ENCODE assay signal across 24 cellular contexts in genomic region chr6:131175559-131175958, GRCh38.
"Had no signal": no experiment of that assay in that cellular context is flagged by ENCODE, and none has a peak within 500 bp of the region (broad histone marks: within the 10 kb centered on the region; RNA-seq: fewer than 3 reads in every experiment).

No MANE protein-coding gene starts in this region.

- H2AFZ ChIP-seq: neural progenitor cell had no signal

- H3K27me3 Mint-ChIP-seq: naive thymus-derived CD4-positive, alpha-beta T cell; stimulated activated naive B cell treated with anti-CD40 and anti-IgM and Interleukin-4, amounts not matched to agents 10 μg/mL and 1 μg/mL and 100 μg/mL, for 72 hours; stimulated activated naive CD8-positive, alpha-beta T cell treated with anti-CD3 and anti-CD28 coated beads, Interleukin-15, Interleukin-2, amounts not matched to agents 100 ng/mL and 50 ng/mL, for 24 hours had no signal

- H3K4me1 ChIP-seq: esophagus squamous epithelium, gastrocnemius medialis, neural progenitor cell, prostate gland, right atrium auricular region, sigmoid colon, transverse colon had no signal

- ATAC-seq: gastrocnemius medialis; left lobe of liver; naive thymus-derived CD4-positive, alpha-beta T cell; stimulated activated naive B cell treated with anti-CD40 and anti-IgM and Interleukin-4, amounts not matched to agents 10 μg/mL and 1 μg/mL and 100 μg/mL, for 72 hours had no signal

- H3K9ac ChIP-seq: neural progenitor cell had no signal

- H3K27ac ChIP-seq: dorsolateral prefrontal cortex, esophagus squamous epithelium, gastrocnemius medialis, neural progenitor cell, prostate gland, right atrium auricular region, sigmoid colon, transverse colon had no signal

- H3K9me3 Mint-ChIP-seq: naive thymus-derived CD4-positive, alpha-beta T cell; nephron; neural progenitor cell; stimulated activated naive B cell treated with anti-CD40 and anti-IgM and Interleukin-4, amounts not matched to agents 10 μg/mL and 1 μg/mL and 100 μg/mL, for 72 hours; stimulated activated naive CD8-positive, alpha-beta T cell treated with anti-CD3 and anti-CD28 coated beads, Interleukin-15, Interleukin-2, amounts not matched to agents 100 ng/mL and 50 ng/mL, for 24 hours had no signal

- H3K4me3 ChIP-seq: dorsolateral prefrontal cortex, esophagus squamous epithelium, gastrocnemius medialis, neural progenitor cell, prostate gland, right atrium auricular region, sigmoid colon, transverse colon had no signal

- H3K4me3 Mint-ChIP-seq: naive thymus-derived CD4-positive, alpha-beta T cell; nephron; neural progenitor cell; stimulated activated naive B cell treated with anti-CD40 and anti-IgM and Interleukin-4, amounts not matched to agents 10 μg/mL and 1 μg/mL and 100 μg/mL, for 72 hours; stimulated activated naive CD8-positive, alpha-beta T cell treated with anti-CD3 and anti-CD28 coated beads, Interleukin-15, Interleukin-2, amounts not matched to agents 100 ng/mL and 50 ng/mL, for 24 hours had no signal

- DNase-seq: cortex of kidney; dorsolateral prefrontal cortex; effector memory CD4-positive, alpha-beta T cell; erythroblast; esophagus squamous epithelium; gastrocnemius medialis; head of caudate nucleus; kidney; mammary epithelial cell; mesendoderm; midbrain; naive thymus-derived CD4-positive, alpha-beta T cell; sigmoid colon; small intestine; stimulated activated CD4-positive, alpha-beta T cell treated with anti-CD3 and anti-CD28 coated beads, Interleukin-15, amount 100 ng/mL, for 24 hours; stimulated activated CD4-positive, alpha-beta T cell treated with anti-CD3 and anti-CD28 coated beads, Interleukin-2, amount 100 ng/mL, for 48 hours; stimulated activated naive B cell treated with anti-CD40 and anti-IgM and Interleukin-4, amounts not matched to agents 10 μg/mL and 1 μg/mL and 100 μg/mL, for 72 hours; transverse colon had no signal

- H3K36me3 ChIP-seq: gastrocnemius medialis, neural progenitor cell, prostate gland, right atrium auricular region, transverse colon had no signal

- H3K27ac Mint-ChIP-seq: nephron; neural progenitor cell; stimulated activated naive B cell treated with anti-CD40 and anti-IgM and Interleukin-4, amounts not matched to agents 10 μg/mL and 1 μg/mL and 100 μg/mL, for 72 hours; stimulated activated naive CD8-positive, alpha-beta T cell treated with anti-CD3 and anti-CD28 coated beads, Interleukin-15, Interleukin-2, amounts not matched to agents 100 ng/mL and 50 ng/mL, for 24 hours had no signal

- H3K4me2 ChIP-seq: neural progenitor cell had no signal

- H3K9me3 ChIP-seq: esophagus squamous epithelium, gastrocnemius medialis, prostate gland, right atrium auricular region, sigmoid colon, transverse colon had no signal

- H3K4me1 Mint-ChIP-seq: nephron; stimulated activated naive B cell treated with anti-CD40 and anti-IgM and Interleukin-4, amounts not matched to agents 10 μg/mL and 1 μg/mL and 100 μg/mL, for 72 hours had no signal

- H3K27me3 ChIP-seq: dorsolateral prefrontal cortex, esophagus squamous epithelium, gastrocnemius medialis, neural progenitor cell, right atrium auricular region, sigmoid colon, transverse colon had no signal
